Comparison of ENCODE assay signal across 9 cellular contexts in the genomic region with DNA sequence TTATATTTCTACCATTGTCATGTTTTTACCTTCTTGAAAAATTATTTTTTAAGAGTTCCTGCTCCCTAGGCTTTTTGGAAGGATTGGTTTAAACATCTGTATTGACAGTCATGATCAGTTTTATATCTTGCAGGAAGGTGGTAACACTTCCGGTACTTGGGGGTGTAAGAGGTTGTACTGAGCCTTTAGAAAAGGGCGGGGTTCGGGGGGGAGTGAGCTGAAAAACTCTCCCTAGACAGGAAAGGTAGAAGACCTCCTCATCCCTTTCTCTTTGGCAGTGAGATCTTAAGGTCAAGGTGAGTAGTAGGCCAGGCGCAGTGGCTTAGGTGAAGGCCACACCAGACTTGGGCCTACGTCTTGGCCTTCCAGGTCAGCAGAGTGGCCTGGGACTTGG. TPM values are rescaled to one million over a fixed set of nuclear protein-coding genes. Genes with fewer than 3 reads are reported as not detected.
DNase-seq lines count a peak whose midpoint lies in the region; ATAC-seq and TF ChIP-seq lines count a peak whose summit lies in the region.
"Had no signal": no experiment of that assay in that cellular context is flagged by ENCODE, and none has a peak within 500 bp of the region (broad histone marks: within the 10 kb centered on the region; RNA-seq: fewer than 3 reads in every experiment).

No MANE protein-coding gene starts in this region.

- H3K4me3 Mint-ChIP-seq in endodermal cell = peak overlapping the region; percentile 84

- H3K4me1 ChIP-seq in endodermal cell (ENCODE audit: control insufficient read depth, insufficient read depth, low read length) = peaks cover 8% of the 10 kb centered on the region
- peaks cover 7% of the 10 kb centered on the region for H3K4me1 ChIP-seq in mucosa of stomach (ENCODE audit: control insufficient read depth, insufficient read depth, low read length)
- peaks cover 0 to 29% (median 7%) of the 10 kb centered on the region in 4 donors for H3K4me1 ChIP-seq in tibial artery

- peak overlapping the region; percentile 68 for H3K4me3 ChIP-seq in endodermal cell (ENCODE audit: low read length)
- H3K4me3 ChIP-seq in mucosa of stomach (ENCODE audit: low read length) = no peak overlapping the region
- H3K4me3 ChIP-seq in tibial artery = peak overlapping the region; percentile 58 to 65

- no peaks in the 10 kb centered on the region for H3K27me3 Mint-ChIP-seq in endodermal cell (ENCODE audit: insufficient read depth)

- no peaks in the 10 kb centered on the region for H3K27me3 ChIP-seq in endodermal cell (ENCODE audit: control insufficient read depth, insufficient read depth, low read length, poor library complexity, severe bottlenecking)
- H3K27me3 ChIP-seq in mucosa of stomach (ENCODE audit: control insufficient read depth, insufficient read depth, low read length) = no peaks in the 10 kb centered on the region
- no peaks in the 10 kb centered on the region for H3K27me3 ChIP-seq in tibial artery

- WGBS in endodermal cell (ENCODE audit: insufficient coverage in 1 of 2, insufficient read length in 1 of 2), 2 experiments = 57 to 92% methylated on average over 1 to 5 of the region's 5 CpGs

- no peaks in the 10 kb centered on the region for H3K9me3 Mint-ChIP-seq in endodermal cell

- H3K9me3 ChIP-seq in endodermal cell (ENCODE audit: control insufficient read depth, low read length) = no peaks in the 10 kb centered on the region
- no peaks in the 10 kb centered on the region for H3K9me3 ChIP-seq in mucosa of stomach (ENCODE audit: control insufficient read depth, low read length)
- H3K9me3 ChIP-seq in tibial artery = no peaks in the 10 kb centered on the region

- intact Hi-C loops in tibial artery (cut with DNase I; ENCODE audit: low total_unique reads) = no loop called here

- TF ChIP-seq CTCF in endodermal cell (conservative IDR thresholded peaks at IDR 0.05) (no peak), tibial artery (IDR thresholded peaks at IDR 0.05) (no peak), GM10266 (IDR thresholded peaks at IDR 0.05; ENCODE audit: control insufficient read depth, insufficient read depth, low read depth, missing control alignments) (no peak)

- H3K36me3 ChIP-seq in endodermal cell (ENCODE audit: control insufficient read depth, insufficient read depth, low read length) = peaks cover 7% of the 10 kb centered on the region
- no peaks in the 10 kb centered on the region for H3K36me3 ChIP-seq in mucosa of stomach (ENCODE audit: control insufficient read depth, insufficient read depth, low read length)
- H3K36me3 ChIP-seq in tibial artery = no peaks in the 10 kb centered on the region

- no peaks in the 10 kb centered on the region for H3K36me3 Mint-ChIP-seq in endodermal cell (ENCODE audit: low read depth)

- H3K27ac Mint-ChIP-seq in endodermal cell = peak overlapping the region; percentile 74

- H3K27ac ChIP-seq in endodermal cell (ENCODE audit: low read depth, low read length) (no peak overlapping the region), tibial artery (peak overlapping the region; percentile 66 to 68)

- peaks cover 34% of the 10 kb centered on the region for H3K4me1 Mint-ChIP-seq in endodermal cell

- DNase-seq in NCI-H2196 (lab: John Stamatoyannopoulos, UW; ENCODE audit: unreplicated experiment) (peak; percentile 53), NCI-H2196 treated with DMSO at 0.1 percent for 48 hours (lab: John Stamatoyannopoulos, UW; ENCODE audit: unreplicated experiment) (no peak), endodermal cell (no peak), tibial artery (no peak), GM10266 (ENCODE audit: extremely low spot score) (no peak)
- DNase-seq: amniotic stem cell had no signal

- H3K9ac ChIP-seq in endodermal cell (ENCODE audit: extremely low read depth, low read length, poor library complexity, severe bottlenecking) (peak overlapping the region; percentile 11), mucosa of stomach (ENCODE audit: low read length) (peak overlapping the region; percentile 65)

- no peak for ATAC-seq in GM21529 (IDR thresholded peaks at IDR 0.05; ENCODE audit: unreplicated experiment)
- no peak for ATAC-seq in HG03139 (IDR thresholded peaks at IDR 0.05; ENCODE audit: unreplicated experiment)

RNA-seq across cellular contexts. Expression of gene PPP1R9A, which starts 0.4 kb away (rescaled TPM):
- 10 to 100 TPM; 38.7 to 39.4 TPM for total RNA-seq in endodermal cell
- 11.1 TPM for polyA plus RNA-seq in endodermal cell (2013, experiment 1 of 2)
- polyA plus RNA-seq in endodermal cell (2013, experiment 2 of 2) = 11.7 TPM
